In genomic region chr20:63643499-63643898, GRCh38 we compare ENCODE assay signal across 15 cellular contexts. TPM values are rescaled to one million over a fixed set of nuclear protein-coding genes. Genes with fewer than 3 reads are reported as not detected.
A peak's percentile ranks its signal among the peaks of the same experiment; 100 is the strongest.
DNase-seq lines count a peak whose midpoint lies in the region; ATAC-seq and TF ChIP-seq lines count a peak whose summit lies in the region.
"Had no signal": no experiment of that assay in that cellular context is flagged by ENCODE, and none has a peak within 500 bp of the region (broad histone marks: within the 10 kb centered on the region; RNA-seq: fewer than 3 reads in every experiment).

No MANE protein-coding gene starts in this region.

- H3K79me1 ChIP-seq in trophoblast cell (ENCODE audit: low read length) = peaks cover 4% of the 10 kb centered on the region

- DNase-seq in CD4-positive, alpha-beta memory T cell = no peak
- DNase-seq in naive thymus-derived CD4-positive, alpha-beta T cell = no peak
- DNase-seq in adrenal gland = no peak
- DNase-seq in trophoblast cell = no peak
- DNase-seq in cerebellar nuclear complex (lab: John Stamatoyannopoulos, UW) = no peak
- DNase-seq: activated CD4-positive, alpha-beta T cell treated with anti-CD3 and anti-CD28 coated beads for 4 hours; activated gamma-delta T cell; foreskin keratinocyte; KBM-7; left lung; NCI-H1105; T-helper 9 cell had no signal

- no peak for TF ChIP-seq CTCF in 22Rv1 (IDR thresholded peaks at IDR 0.05)
- TF ChIP-seq CTCF in adrenal gland (IDR thresholded peaks at IDR 0.05) = no peak

- no peak overlapping the region for H3K18ac ChIP-seq in trophoblast cell (ENCODE audit: low read length)

- H3K9me3 Mint-ChIP-seq in CD4-positive, alpha-beta memory T cell = peaks cover 0 to 2% (median 0%) of the 10 kb centered on the region in 8 donors
- H3K9me3 Mint-ChIP-seq in activated T-helper 17 cell treated with anti-CD3 and anti-CD28 coated beads, Interleukin-2, amount 50 U/mL, for 72 hours = no peaks in the 10 kb centered on the region
- H3K9me3 Mint-ChIP-seq in naive thymus-derived CD4-positive, alpha-beta T cell = no peaks in the 10 kb centered on the region

- H2AK5ac ChIP-seq in trophoblast cell (ENCODE audit: low read length) = no peak overlapping the region

- H4K8ac ChIP-seq in trophoblast cell (ENCODE audit: low read depth, low read length) = no peak overlapping the region

- no peak overlapping the region for H2BK120ac ChIP-seq in trophoblast cell (ENCODE audit: insufficient read depth, low read length, poor library complexity)

- ATAC-seq in activated T-helper 17 cell treated with anti-CD3 and anti-CD28 coated beads, Interleukin-2, amount 50 U/mL, for 72 hours (replicated peaks) = no peak
- ATAC-seq in naive thymus-derived CD4-positive, alpha-beta T cell = no peak
- ATAC-seq: foreskin keratinocyte, left lung, Right ventricle myocardium inferior had no signal

- H3K9ac ChIP-seq in trophoblast cell (ENCODE audit: low read length) = no peak overlapping the region

- no peaks in the 10 kb centered on the region for H3K36me3 ChIP-seq in CD4-positive, alpha-beta memory T cell (ENCODE audit: insufficient read depth, low read length)
- H3K36me3 ChIP-seq in naive thymus-derived CD4-positive, alpha-beta T cell (ENCODE audit: control insufficient read depth in 2 of 3, insufficient read depth in 3 of 3, low read length in 3 of 3) = peaks cover 0 to 14% (median 0%) of the 10 kb centered on the region in 3 experiments
- H3K36me3 ChIP-seq in adrenal gland (replicated peaks in 1 of 2) (no peaks in the 10 kb centered on the region), trophoblast cell (ENCODE audit: control insufficient read depth in 1 of 2, insufficient read depth in 2 of 2, low read length in 2 of 2) (no peaks in the 10 kb centered on the region)
- H3K36me3 ChIP-seq: left lung had no signal

- H3K14ac ChIP-seq in trophoblast cell (ENCODE audit: low read length) = no peak overlapping the region

- H3K27ac ChIP-seq in 22Rv1 (peak overlapping the region; percentile 92), adrenal gland (no peak overlapping the region), trophoblast cell (ENCODE audit: low read depth, low read length) (no peak overlapping the region)
- no peak overlapping the region for H3K27ac ChIP-seq in CD4-positive, alpha-beta memory T cell (ENCODE audit: low read depth, low read length)
- no peak overlapping the region for H3K27ac ChIP-seq in naive thymus-derived CD4-positive, alpha-beta T cell (ENCODE audit: low read depth, low read length)
- H3K27ac ChIP-seq: foreskin keratinocyte, left lung had no signal

- POLR2A ChIA-PET in CD4-positive, alpha-beta memory T cell (lab: Charles Lee; ENCODE audit: partially characterized antibody) = interaction anchor here (0.6 to 10.5 kb wide), 8 partner anchors 10 to 105 kb away, joined by 3 to 658 read pairs (median 16); partner anchors contain the start of genes ARFRP1, GMEB2, LIME1 and PTK6
- POLR2A ChIA-PET in naive thymus-derived CD4-positive, alpha-beta T cell (lab: Charles Lee) = interaction anchor here (1.0 to 10.8 kb wide), 3 partner anchors 8 to 17 kb away, joined by 3 to 552 read pairs (median 4); partner anchors contain the start of gene GMEB2

- peaks cover 17% of the 10 kb centered on the region for H3K4me1 ChIP-seq in CD4-positive, alpha-beta memory T cell (ENCODE audit: insufficient read depth, low read length)
- H3K4me1 ChIP-seq in naive thymus-derived CD4-positive, alpha-beta T cell (ENCODE audit: control insufficient read depth in 2 of 2, insufficient read depth in 2 of 2, low read length in 2 of 2) = peaks cover 8 to 9% of the 10 kb centered on the region in 2 donors
- H3K4me1 ChIP-seq in adrenal gland (replicated peaks in 1 of 2) = peaks cover 5 to 6% of the 10 kb centered on the region in 2 donors
- peaks cover 5 to 16% of the 10 kb centered on the region in 2 experiments for H3K4me1 ChIP-seq in trophoblast cell (ENCODE audit: control insufficient read depth in 1 of 2, insufficient read depth in 2 of 2, low read length in 2 of 2)

- no peak overlapping the region for H2AFZ ChIP-seq in trophoblast cell (ENCODE audit: insufficient read depth, low read length, poor library complexity)

- no peak overlapping the region for H3K4ac ChIP-seq in trophoblast cell (ENCODE audit: low read depth, low read length)

- TF ChIP-seq POLR2A in adrenal gland (IDR thresholded peaks at IDR 0.05) = no peak

- no peak overlapping the region for H3K4me3 ChIP-seq in CD4-positive, alpha-beta memory T cell (ENCODE audit: low read length in 2 of 2)
- no peak overlapping the region for H3K4me3 ChIP-seq in naive thymus-derived CD4-positive, alpha-beta T cell (ENCODE audit: low read length)
- H3K4me3 ChIP-seq in adrenal gland (no peak overlapping the region), trophoblast cell (ENCODE audit: low read depth, low read length) (no peak overlapping the region)
- H3K4me3 ChIP-seq: left lung had no signal

- H3K27me3 ChIP-seq in CD4-positive, alpha-beta memory T cell (ENCODE audit: insufficient read depth, low read length) = no peaks in the 10 kb centered on the region
- H3K27me3 ChIP-seq in naive thymus-derived CD4-positive, alpha-beta T cell (ENCODE audit: control insufficient read depth in 2 of 2, insufficient read depth in 2 of 2, low read length in 2 of 2) = no peaks in the 10 kb centered on the region
- H3K27me3 ChIP-seq in adrenal gland (no peaks in the 10 kb centered on the region), trophoblast cell (ENCODE audit: insufficient read depth, low read length) (no peaks in the 10 kb centered on the region)
- H3K27me3 ChIP-seq: foreskin keratinocyte, left lung had no signal

- peak overlapping the region in 5 of 8 donors; percentile 26 to 87 (median 63) for H3K4me3 Mint-ChIP-seq in CD4-positive, alpha-beta memory T cell
- peak overlapping the region; percentile 58 for H3K4me3 Mint-ChIP-seq in activated T-helper 17 cell treated with anti-CD3 and anti-CD28 coated beads, Interleukin-2, amount 50 U/mL, for 72 hours
- peak overlapping the region in 9 of 10 donors; percentile 21 to 92 (median 58) for H3K4me3 Mint-ChIP-seq in naive thymus-derived CD4-positive, alpha-beta T cell

- H3K36me3 Mint-ChIP-seq in CD4-positive, alpha-beta memory T cell = peaks cover 13 to 18% of the 10 kb centered on the region in 2 donors
- peaks cover 7% of the 10 kb centered on the region for H3K36me3 Mint-ChIP-seq in activated T-helper 17 cell treated with anti-CD3 and anti-CD28 coated beads, Interleukin-2, amount 50 U/mL, for 72 hours (ENCODE audit: low read depth)
- peaks cover 0 to 9% (median 6%) of the 10 kb centered on the region in 5 donors for H3K36me3 Mint-ChIP-seq in naive thymus-derived CD4-positive, alpha-beta T cell

- H4K91ac ChIP-seq in trophoblast cell (ENCODE audit: low read depth, low read length) = no peak overlapping the region

- peaks cover 0 to 2% of the 10 kb centered on the region in 2 donors for H3K27me3 Mint-ChIP-seq in CD4-positive, alpha-beta memory T cell
- no peaks in the 10 kb centered on the region for H3K27me3 Mint-ChIP-seq in activated T-helper 17 cell treated with anti-CD3 and anti-CD28 coated beads, Interleukin-2, amount 50 U/mL, for 72 hours
- H3K27me3 Mint-ChIP-seq in naive thymus-derived CD4-positive, alpha-beta T cell = peaks cover 0 to 2% (median 0%) of the 10 kb centered on the region in 5 donors

- no peak overlapping the region for H3K23ac ChIP-seq in trophoblast cell (ENCODE audit: low read length)

- intact Hi-C loops in CD4-positive, alpha-beta memory T cell (cut with micrococcal nuclease) = no loop called here
- intact Hi-C loops in naive thymus-derived CD4-positive, alpha-beta T cell (cut with micrococcal nuclease) = no loop called here
- intact Hi-C loops in adrenal gland (cut with DNase I) = no loop called here

- H3K79me2 ChIP-seq in trophoblast cell (ENCODE audit: control insufficient read depth, insufficient read depth, low read length, poor library complexity) = no peaks in the 10 kb centered on the region

- no peak overlapping the region for H2BK5ac ChIP-seq in trophoblast cell (ENCODE audit: low read depth, low read length, poor library complexity)

- peaks cover 10 to 31% (median 17%) of the 10 kb centered on the region in 4 donors for H3K4me1 Mint-ChIP-seq in CD4-positive, alpha-beta memory T cell
- peaks cover 5% of the 10 kb centered on the region for H3K4me1 Mint-ChIP-seq in activated T-helper 17 cell treated with anti-CD3 and anti-CD28 coated beads, Interleukin-2, amount 50 U/mL, for 72 hours
- H3K4me1 Mint-ChIP-seq in naive thymus-derived CD4-positive, alpha-beta T cell = peaks cover 10 to 32% (median 21%) of the 10 kb centered on the region in 7 donors

- no peak overlapping the region for H2BK12ac ChIP-seq in trophoblast cell (ENCODE audit: low read length)

- no peak overlapping the region for H3K4me2 ChIP-seq in trophoblast cell (ENCODE audit: low read length)

- peak overlapping the region in 5 of 7 donors; percentile 77 to 90 (median 84) for H3K27ac Mint-ChIP-seq in CD4-positive, alpha-beta memory T cell
- no peak overlapping the region for H3K27ac Mint-ChIP-seq in activated T-helper 17 cell treated with anti-CD3 and anti-CD28 coated beads, Interleukin-2, amount 50 U/mL, for 72 hours
- peak overlapping the region; percentile 45 to 87 (median 78) for H3K27ac Mint-ChIP-seq in naive thymus-derived CD4-positive, alpha-beta T cell

- CTCF ChIA-PET in CD4-positive, alpha-beta memory T cell (lab: Charles Lee; ENCODE audit: partially characterized antibody) = interaction anchor here (2.9 kb wide), 1 partner anchor 106 kb away, joined by 20 read pairs; the partner anchor contains the start of gene PTK6
- CTCF ChIA-PET in naive thymus-derived CD4-positive, alpha-beta T cell (lab: Charles Lee) = interaction anchor here (0.8 to 2.1 kb wide), 3 partner anchors 14 to 106 kb away, joined by 3 to 9 read pairs (median 3); partner anchors contain the start of gene PTK6

- H3K9me3 ChIP-seq in CD4-positive, alpha-beta memory T cell (ENCODE audit: control insufficient read depth in 1 of 2, low read length in 2 of 2) = no peaks in the 10 kb centered on the region
- no peaks in the 10 kb centered on the region for H3K9me3 ChIP-seq in naive thymus-derived CD4-positive, alpha-beta T cell (ENCODE audit: control insufficient read depth in 2 of 3, low read length in 3 of 3)
- no peaks in the 10 kb centered on the region for H3K9me3 ChIP-seq in adrenal gland (replicated peaks in 1 of 3)
- no peaks in the 10 kb centered on the region for H3K9me3 ChIP-seq in trophoblast cell (ENCODE audit: insufficient read depth, low read depth, low read length)
- H3K9me3 ChIP-seq: left lung had no signal

- 95 to 97% (median 96%) methylated on average over 9 to 10 of the region's 10 CpGs for WGBS in adrenal gland, 4 donors
- no CpG with 5 or more reads among the region's 10 CpGs for WGBS in trophoblast cell (ENCODE audit: extremely low coverage, insufficient coverage, insufficient read length)

- no peak overlapping the region for H4K12ac ChIP-seq in trophoblast cell (ENCODE audit: low read depth, low read length)

RNA-seq across cellular contexts. Expression of gene STMN3, which starts 9.7 kb away (rescaled TPM):
- total RNA-seq in CD4-positive, alpha-beta memory T cell = 100 to 1,000 TPM; 110 to 120 TPM
- 10 to 100 TPM; 18.9 to 30.5 TPM for polyA plus RNA-seq in CD4-positive, alpha-beta memory T cell
- total RNA-seq in activated T-helper 17 cell treated with anti-CD3 and anti-CD28 coated beads, Interleukin-2, amount 50 U/mL, for 72 hours = 10 to 100 TPM; 15.1 to 24.7 TPM
- 100 to 1,000 TPM in 2 of 5 experiments, 10 to 100 TPM in 3; 34.2 to 122 (median 70.3) TPM for total RNA-seq in naive thymus-derived CD4-positive, alpha-beta T cell
- polyA plus RNA-seq in naive thymus-derived CD4-positive, alpha-beta T cell = 10 to 100 TPM; 33.5 to 37.0 TPM
- 10 to 100 TPM; 29.2 to 85.0 (median 52.1) TPM for total RNA-seq in adrenal gland
- polyA plus RNA-seq in adrenal gland = 100 to 1,000 TPM in 1 of 3 donors, 10 to 100 TPM in 2; 34.5 to 109 (median 72.3) TPM
- polyA plus RNA-seq in trophoblast cell (2013) = 3.6 and 3.8 TPM in 2 replicates

RNA-seq across cellular contexts. Expression of gene RTEL1, which starts 14.6 kb away (rescaled TPM):
- 10 to 100 TPM; 30.9 to 36.0 TPM for total RNA-seq in CD4-positive, alpha-beta memory T cell
- 1 to 10 TPM; 1.3 to 5.4 TPM for polyA plus RNA-seq in CD4-positive, alpha-beta memory T cell
- 10 to 100 TPM; 41.8 to 51.8 TPM for total RNA-seq in activated T-helper 17 cell treated with anti-CD3 and anti-CD28 coated beads, Interleukin-2, amount 50 U/mL, for 72 hours
- 10 to 100 TPM; 28.4 to 47.2 (median 32.4) TPM for total RNA-seq in naive thymus-derived CD4-positive, alpha-beta T cell
- polyA plus RNA-seq in naive thymus-derived CD4-positive, alpha-beta T cell = 1 to 10 TPM; 1.9 to 8.6 TPM
- total RNA-seq in adrenal gland = 100 to 1,000 TPM in 1 of 8 donors, 10 to 100 TPM in 7; 12.4 to 110 (median 32.1) TPM
- 100 to 1,000 TPM in 1 of 3 donors, 10 to 100 TPM in 1, 1 to 10 TPM in 1; 9.4 to 109 (median 70.8) TPM for polyA plus RNA-seq in adrenal gland
- polyA plus RNA-seq in trophoblast cell (2013) = 9.9 and 10.1 TPM in 2 replicates

RNA-seq across cellular contexts. Expression of gene GMEB2, which starts 16.6 kb away (rescaled TPM):
- total RNA-seq in CD4-positive, alpha-beta memory T cell = 10 to 100 TPM; 24.4 to 26.4 TPM
- 10 to 100 TPM in 1 of 2 donors, 1 to 10 TPM in 1; 4.5 to 16.6 TPM for polyA plus RNA-seq in CD4-positive, alpha-beta memory T cell
- 10 to 100 TPM; 11.5 to 19.6 TPM for total RNA-seq in activated T-helper 17 cell treated with anti-CD3 and anti-CD28 coated beads, Interleukin-2, amount 50 U/mL, for 72 hours
- total RNA-seq in naive thymus-derived CD4-positive, alpha-beta T cell = 10 to 100 TPM; 17.4 to 30.2 (median 24.6) TPM
- polyA plus RNA-seq in naive thymus-derived CD4-positive, alpha-beta T cell = 10 to 100 TPM; 11.0 to 21.9 TPM
- total RNA-seq in adrenal gland = 10 to 100 TPM in 6 of 8 donors, 1 to 10 TPM in 2; 8.8 to 18.2 (median 12.5) TPM
- 10 to 100 TPM in 2 of 3 donors, 1 to 10 TPM in 1; 4.2 to 13.9 (median 13.6) TPM for polyA plus RNA-seq in adrenal gland
- polyA plus RNA-seq in trophoblast cell (2013) = 12.3 and 13.4 TPM in 2 replicates

RNA-seq across cellular contexts. Expression of gene TNFRSF6B, which starts 53.0 kb away (rescaled TPM):
- total RNA-seq in CD4-positive, alpha-beta memory T cell = not detected
- not detected for polyA plus RNA-seq in CD4-positive, alpha-beta memory T cell
- total RNA-seq in activated T-helper 17 cell treated with anti-CD3 and anti-CD28 coated beads, Interleukin-2, amount 50 U/mL, for 72 hours = not detected
- under 1 TPM in 1 of 5 experiments, not detected in 4; 0.74 TPM for total RNA-seq in naive thymus-derived CD4-positive, alpha-beta T cell
- under 1 TPM in 1 of 2 donors, not detected in 1; 0.22 TPM for polyA plus RNA-seq in naive thymus-derived CD4-positive, alpha-beta T cell
- total RNA-seq in adrenal gland = 1 to 10 TPM in 5 of 8 donors, under 1 TPM in 1, not detected in 2; 0.78 to 6.7 (median 2.6) TPM
- 10 to 100 TPM in 2 of 3 donors, not detected in 1; 36.1 to 43.3 TPM for polyA plus RNA-seq in adrenal gland
- polyA plus RNA-seq in trophoblast cell (2013) = 0.73 and 0.85 TPM in 2 replicates
